ENCODE assay signal across 19 cellular contexts in the genomic region with DNA sequence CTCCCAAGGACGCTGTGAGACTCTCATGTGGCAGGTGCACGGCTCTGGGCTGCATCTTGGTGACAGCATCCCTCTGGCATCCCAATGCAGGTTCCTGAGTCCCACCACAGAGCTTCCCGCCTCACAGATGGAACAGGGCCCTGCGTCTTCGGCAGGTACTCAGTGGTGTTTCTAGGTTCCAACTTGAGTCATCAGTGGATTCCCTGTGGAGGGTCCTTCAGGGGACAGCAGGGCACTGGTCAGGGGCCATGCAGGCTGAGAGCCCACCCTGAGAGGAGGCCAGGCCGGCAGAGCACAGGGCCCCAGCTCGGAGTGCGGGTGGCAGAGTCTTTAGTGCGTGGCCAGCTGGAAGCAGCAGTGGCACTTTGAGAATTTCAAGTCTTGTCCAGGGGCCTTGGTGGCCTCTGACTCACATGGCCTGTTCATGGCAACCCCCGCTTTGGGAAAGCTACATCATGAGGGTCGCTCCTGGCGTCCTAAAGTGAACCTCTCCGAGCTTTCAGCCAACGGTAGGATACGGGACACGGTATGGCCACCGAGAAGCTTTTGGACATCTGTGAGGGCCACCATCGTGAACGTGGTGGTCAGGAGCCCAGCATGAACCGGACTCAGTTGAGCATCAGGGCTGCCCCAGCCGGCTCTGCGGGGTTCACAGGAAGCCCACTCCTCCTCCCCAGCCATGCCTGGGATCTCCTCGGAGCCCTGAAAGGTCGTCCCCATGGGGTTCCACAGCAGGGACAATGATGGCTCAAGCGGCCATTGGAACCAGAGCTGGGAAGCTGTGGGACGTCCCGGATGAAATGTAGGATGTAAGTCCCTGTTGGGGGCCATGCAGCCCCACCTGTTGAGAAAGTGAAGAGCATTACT.
DNase-seq lines count a peak whose midpoint lies in the region; ATAC-seq, FAIRE-seq and TF ChIP-seq lines count a peak whose summit lies in the region.
"Had no signal": no experiment of that assay in that cellular context is flagged by ENCODE, and none has a peak within 500 bp of the region (broad histone marks: within the 10 kb centered on the region; RNA-seq: fewer than 3 reads in every experiment).

No MANE protein-coding gene starts in this region.

- TF ChIP-seq EP300 in HepG2 (IDR thresholded peaks at IDR 0.05; ENCODE audit: low read depth in 2 of 2, low read length in 2 of 2) = no peak
- no peak for TF ChIP-seq EP300 in HepG2 (CRISPR knock-in tag; IDR thresholded peaks at IDR 0.05; ENCODE audit: borderline replicate concordance)

- H3K4me1 Mint-ChIP-seq in endothelial cell (ENCODE audit: unreplicated experiment) = peaks cover 16% of the 10 kb centered on the region
- H3K4me1 Mint-ChIP-seq in neural progenitor cell = peaks cover 47% of the 10 kb centered on the region

- ATAC-seq in right lobe of liver (no peak), HepG2 (no peak), GM18511 (IDR thresholded peaks at IDR 0.05; ENCODE audit: unreplicated experiment) (no peak)
- ATAC-seq: A549, HCT116 had no signal

- H3K9ac ChIP-seq in HepG2 (ENCODE audit: insufficient read depth, low read depth, low read length) (no peak overlapping the region), neural progenitor cell (no peak overlapping the region)
- H3K9ac ChIP-seq: BLaER1 treated with 17β-estradiol and CSF1 and Interleukin-3, amounts not matched to agents 10 nM and 100 nM; GM23248 had no signal

- H3K9me3 Mint-ChIP-seq in endothelial cell (ENCODE audit: unreplicated experiment) = no peaks in the 10 kb centered on the region
- no peaks in the 10 kb centered on the region for H3K9me3 Mint-ChIP-seq in neural progenitor cell

- H3K4me3 ChIP-seq in right lobe of liver = no peak overlapping the region
- H3K4me3 ChIP-seq in HepG2 (replicated peaks in 1 of 3; ENCODE audit: insufficient read depth in 1 of 3, low read depth in 2 of 3, low read length in 3 of 3) = no peak overlapping the region
- no peak overlapping the region for H3K4me3 ChIP-seq in neural progenitor cell
- no peak overlapping the region for H3K4me3 ChIP-seq in brain microvascular endothelial cell (ENCODE audit: low read depth, low read length)
- H3K4me3 ChIP-seq: A549; BLaER1 treated with 17β-estradiol and CSF1 and Interleukin-3, amounts not matched to agents 10 nM and 100 nM; GM23248 had no signal

- DNase-seq in right lobe of liver (peak in 2 of 3 donors; percentile 13 to 49), HepG2 (ENCODE audit: low spot score) (no peak), endothelial cell (ENCODE audit: low spot score) (no peak), neural progenitor cell (ENCODE audit: low spot score) (no peak), SW480 (ENCODE audit: low spot score) (no peak), brain microvascular endothelial cell (no peak)
- DNase-seq: GM23248, MV-4-11, NCI-H1417 treated with DMSO at 0.1 percent for 48 hours, NCI-H187 treated with DMSO at 0.1 percent for 48 hours, NCI-H226, NCI-H524, SIG-M5 had no signal

- TF ChIP-seq POLR2A in right lobe of liver (IDR thresholded peaks at IDR 0.05) = no peak
- TF ChIP-seq POLR2A in HepG2 (IDR thresholded peaks at IDR 0.05; ENCODE audit: insufficient read depth in 1 of 2, low read depth in 2 of 2, low read length in 2 of 2) = no peak

- no TSS peak for BruUV-seq in HepG2 (replicated peaks; lab: Mats Ljungman, UMichigan)

- H3K27me3 Mint-ChIP-seq in endothelial cell (ENCODE audit: unreplicated experiment) (peaks cover 5% of the 10 kb centered on the region), neural progenitor cell (ENCODE audit: insufficient read depth, low read depth) (peaks cover 7% of the 10 kb centered on the region)

- H3K27me3 ChIP-seq in right lobe of liver = no peaks in the 10 kb centered on the region
- peaks cover 0 to 2% of the 10 kb centered on the region in 2 experiments; a peak in 2 of 5 replicates for H3K27me3 ChIP-seq in HepG2 (ENCODE audit: control insufficient read depth in 1 of 2, insufficient read depth in 2 of 2, low read length in 2 of 2)
- H3K27me3 ChIP-seq in neural progenitor cell = no peaks in the 10 kb centered on the region
- H3K27me3 ChIP-seq in brain microvascular endothelial cell (replicated peaks) = peaks cover 53% of the 10 kb centered on the region

- H3K27ac ChIP-seq in right lobe of liver = no peak overlapping the region
- H3K27ac ChIP-seq in HepG2 (ENCODE audit: extremely low read length, insufficient read depth, low read length) = no peak overlapping the region
- H3K27ac ChIP-seq in neural progenitor cell = no peak overlapping the region
- no peak overlapping the region for H3K27ac ChIP-seq in brain microvascular endothelial cell
- H3K27ac ChIP-seq: A549; BLaER1 treated with 17β-estradiol and CSF1 and Interleukin-3, amounts not matched to agents 10 nM and 100 nM; GM23248 had no signal

- TF ChIP-seq CTCF in right lobe of liver (IDR thresholded peaks at IDR 0.05) (no peak), HepG2 (CRISPR knock-in tag; IDR thresholded peaks at IDR 0.05) (no peak), endothelial cell (IDR thresholded peaks at IDR 0.05; ENCODE audit: unreplicated experiment) (no peak), neural progenitor cell (IDR thresholded peaks at IDR 0.05) (no peak), brain microvascular endothelial cell (IDR thresholded peaks at IDR 0.05; ENCODE audit: low read depth, low read length, missing control alignments) (no peak)

- H3K4me3 Mint-ChIP-seq in endothelial cell (ENCODE audit: unreplicated experiment) = no peak overlapping the region
- H3K4me3 Mint-ChIP-seq in neural progenitor cell = peak overlapping the region; percentile 69

- POLR2A ChIA-PET in HepG2 (lab: Yijun Ruan, JAX) = no interaction called here

- WGBS in right lobe of liver (ENCODE audit: insufficient coverage, low coverage, low lambda C conversion rate, missing lambda C conversion rate) = 96% methylated on average over 4 of the region's 27 CpGs
- WGBS in HepG2 (ENCODE audit: low lambda C conversion rate) = 90% methylated on average over 14 of the region's 27 CpGs

- in situ Hi-C loops in HepG2 (cut with HindIII; ENCODE audit: extremely low pct_ligation_motif_present, low pct_unique_long_range_greater_than_20kb) (no loop called here), brain microvascular endothelial cell (cut with HindIII; ENCODE audit: low pct_ligation_motif_present, low sequenced_read_pairs) (no loop called here)

- intact Hi-C loops in right lobe of liver (cut with DNase I) (no loop called here), HepG2 (cut with micrococcal nuclease; ENCODE audit: unreplicated experiment) (no loop called here)

- CTCF ChIA-PET in HepG2 (lab: Yijun Ruan, JAX; ENCODE audit: low intra/inter-chr PET ratio, low total read pairs) = no interaction called here

- no peak for FAIRE-seq in HepG2 (lab: Jason Lieb, UNC)
- FAIRE-seq: A549, D721Med, GM12891 had no signal

- H3K36me3 ChIP-seq in right lobe of liver = no peaks in the 10 kb centered on the region
- peaks cover 0 to under 1% of the 10 kb centered on the region in 2 experiments; a peak in 2 of 5 replicates for H3K36me3 ChIP-seq in HepG2 (replicated peaks in 1 of 2; ENCODE audit: control insufficient read depth in 1 of 2, insufficient read depth in 2 of 2, low read length in 2 of 2)
- no peaks in the 10 kb centered on the region for H3K36me3 ChIP-seq in neural progenitor cell
- no peaks in the 10 kb centered on the region for H3K36me3 ChIP-seq in brain microvascular endothelial cell (replicated peaks)
- H3K36me3 ChIP-seq: BLaER1 treated with 17β-estradiol and CSF1 and Interleukin-3, amounts not matched to agents 10 nM and 100 nM had no signal

- H3F3A ChIP-seq in neural progenitor cell (ENCODE audit: low read depth) = peaks cover 33% of the 10 kb centered on the region

- H3K36me3 Mint-ChIP-seq in endothelial cell (ENCODE audit: low read depth, unreplicated experiment) (peaks cover 3% of the 10 kb centered on the region), neural progenitor cell (peaks cover 18% of the 10 kb centered on the region)

- H3K4me1 ChIP-seq in right lobe of liver (peaks cover 0 to 23% (median 5%) of the 10 kb centered on the region in 4 donors), HepG2 (ENCODE audit: insufficient read depth, low read length) (peaks cover 23% of the 10 kb centered on the region), neural progenitor cell (peaks cover 49% of the 10 kb centered on the region)

- TF ChIP-seq RAD21 in HepG2 (CRISPR knock-in tag; IDR thresholded peaks at IDR 0.05) = no peak

- peak overlapping the region; percentile 48 for H3K27ac Mint-ChIP-seq in endothelial cell (ENCODE audit: unreplicated experiment)
- no peak overlapping the region for H3K27ac Mint-ChIP-seq in neural progenitor cell

- H3K4me2 ChIP-seq in HepG2 (ENCODE audit: low read depth, low read length) = no peak overlapping the region
- H3K4me2 ChIP-seq in neural progenitor cell = no peak overlapping the region
- H3K4me2 ChIP-seq: A549 had no signal

- H4K20me1 ChIP-seq in HepG2 (ENCODE audit: insufficient read depth, low read length) = no peaks in the 10 kb centered on the region; the same call in 1 of the 2 replicates
- peaks cover 65% of the 10 kb centered on the region for H4K20me1 ChIP-seq in neural progenitor cell (ENCODE audit: low read depth)

- H2AFZ ChIP-seq in HepG2 (ENCODE audit: low read length) (no peak overlapping the region), neural progenitor cell (replicated peaks) (no peak overlapping the region)
- H2AFZ ChIP-seq: GM23248 had no signal

- H3K9me3 ChIP-seq in right lobe of liver = no peaks in the 10 kb centered on the region
- H3K9me3 ChIP-seq in HepG2 (ENCODE audit: low read length) = no peaks in the 10 kb centered on the region
- no peaks in the 10 kb centered on the region for H3K9me3 ChIP-seq in neural progenitor cell (ENCODE audit: low read depth)
- H3K9me3 ChIP-seq: A549; BLaER1 treated with 17β-estradiol and CSF1 and Interleukin-3, amounts not matched to agents 10 nM and 100 nM had no signal

- H3K79me2 ChIP-seq in HepG2 (ENCODE audit: insufficient read depth, low read length) = no peaks in the 10 kb centered on the region
- H3K79me2 ChIP-seq in neural progenitor cell (ENCODE audit: low read depth) = peaks cover 41% of the 10 kb centered on the region

TF ChIP-seq in HepG2, 621 proteins besides CTCF, POLR2A, EP300 and RAD21:
- TF ChIP-seq ZC3H4 (CRISPR knock-in tag; IDR thresholded peaks at IDR 0.05; ENCODE audit: borderline replicate concordance) (no peak), ZNF800 (CRISPR knock-in tag; IDR thresholded peaks at IDR 0.05) (no peak)
TF ChIP-seq in HepG2: peak in this region for 0.

Comparison
In these comparisons a context has a peak if more than half of its experiments do, and no peak if none do; other contexts are left out.
1. DNase-seq: peak in right lobe of liver (2 of 3); none in HepG2 (single experiment), endothelial cell (single experiment), neural progenitor cell (single experiment), SW480 (single experiment) and brain microvascular endothelial cell (single experiment).